ENCODE assay signal across 1 cellular context in the genomic region with DNA sequence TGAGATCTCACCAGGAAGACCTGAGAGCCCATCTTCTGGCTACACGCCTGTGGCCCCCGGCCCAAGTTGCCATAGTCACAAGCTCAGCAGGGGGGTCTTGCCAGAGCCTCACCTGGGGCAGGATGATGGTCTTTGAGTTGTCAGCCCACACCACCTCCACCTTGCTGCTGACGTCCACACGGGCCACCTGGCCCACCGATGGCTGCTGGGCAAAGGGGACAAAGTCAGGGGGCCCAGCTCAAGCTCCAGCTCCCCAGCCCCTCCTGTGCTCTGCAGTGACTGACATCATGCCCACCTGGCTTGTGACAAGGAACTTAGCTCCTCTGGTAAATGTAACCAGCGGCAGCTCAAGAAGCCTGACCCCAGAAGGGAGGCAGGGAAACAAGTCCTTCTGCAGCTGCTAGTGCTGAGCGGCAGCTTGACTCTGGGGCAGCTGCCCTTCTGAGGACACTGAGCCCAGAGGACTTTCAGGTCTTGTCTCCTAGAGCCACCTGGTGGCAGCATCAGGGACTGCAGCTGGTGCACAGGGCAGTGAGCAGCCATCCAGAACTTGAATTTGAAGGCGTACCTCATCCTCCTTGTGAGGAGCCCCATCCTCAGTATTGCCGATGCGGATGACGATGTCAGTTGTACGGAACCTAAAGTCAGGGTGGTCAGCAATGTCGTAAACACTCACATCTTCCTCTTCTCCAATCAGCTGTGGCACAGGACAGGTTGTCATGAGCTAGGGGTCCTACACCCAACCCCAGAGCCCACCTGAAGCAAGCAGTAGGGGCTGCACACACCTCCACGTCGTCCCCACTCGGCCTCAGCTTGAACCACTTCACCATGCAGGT.
TF ChIP-seq lines count a peak whose summit lies in the region.

No MANE protein-coding gene starts in this region.

TF ChIP-seq in endothelial cell of umbilical vein, 7 proteins besides CTCF, POLR2A, EP300 and RAD21:
- no peak for TF ChIP-seq JUN (IDR thresholded peaks at IDR 0.05; ENCODE audit: borderline replicate concordance, insufficient read depth, insufficient read length, low read depth)
- TF ChIP-seq FOS (IDR thresholded peaks at IDR 0.05; ENCODE audit: borderline replicate concordance, insufficient read depth, low read length), result no peak
- TF ChIP-seq EZH2 (IDR thresholded peaks at IDR 0.05; ENCODE audit: borderline replicate concordance, low read depth, low read length, severe bottlenecking), result no peak
- no peak for TF ChIP-seq GATA2 (IDR thresholded peaks at IDR 0.05; ENCODE audit: insufficient read depth, insufficient read length, low read depth, low read length)
- TF ChIP-seq MAX (IDR thresholded peaks at IDR 0.05; ENCODE audit: insufficient read depth, insufficient read length), result no peak
- no peak for TF ChIP-seq POLR2AphosphoS5 (IDR thresholded peaks at IDR 0.05; ENCODE audit: insufficient read depth, low read depth, low read length)
- TF ChIP-seq MYC (IDR thresholded peaks at IDR 0.05; ENCODE audit: low read depth, low read length), result no peak
